ENCODE assay signal across 8 cellular contexts in genomic region chr4:121227254-121227867, GRCh38.
A peak's percentile ranks its signal among the peaks of the same experiment; 100 is the strongest.
DNase-seq lines count a peak whose midpoint lies in the region; ATAC-seq lines count a peak whose summit lies in the region.

No MANE protein-coding gene starts in this region.

- ATAC-seq in GM18508 (IDR thresholded peaks at IDR 0.05; ENCODE audit: insufficient read depth, unreplicated experiment) (peak; percentile 95), GM21515 (IDR thresholded peaks at IDR 0.05; ENCODE audit: unreplicated experiment) (peak; percentile 76), HG03432 (IDR thresholded peaks at IDR 0.05; ENCODE audit: unreplicated experiment) (peak; percentile 84)

- peak; percentile 13 for DNase-seq in iPS-NIHi7 (ENCODE audit: extremely low spot score)
- DNase-seq in germinal center (ENCODE audit: low spot score), result no peak
- no peak for DNase-seq in NCI-H526 treated with DMSO at 0.1 percent for 48 hours (lab: John Stamatoyannopoulos, UW)
- no peak for DNase-seq in GM19238 (ENCODE audit: insufficient read length, low spot score)
- no peak for DNase-seq in SKM-1 (lab: John Stamatoyannopoulos, UW; ENCODE audit: unreplicated experiment)
